8 cellular contexts compared by ENCODE assay signal in genomic region chr12:118135788-118136558, GRCh38. TPM values are rescaled to one million over a fixed set of nuclear protein-coding genes. Genes with fewer than 3 reads are reported as not detected.
DNase-seq lines count a peak whose midpoint lies in the region; ATAC-seq, FAIRE-seq and TF ChIP-seq lines count a peak whose summit lies in the region.

Gene PEBP1 (plus strand): TSS chr12:118136124. CDS start chr12:118136210, 86 bp downstream.

- peak; percentile 95 for FAIRE-seq in GM12891 (lab: Jason Lieb, UNC)

- no peaks in the 10 kb centered on the region for H3K27me3 ChIP-seq in upper lobe of right lung

- H3K4me3 Mint-ChIP-seq in T-helper 1 cell treated with Interleukin-12 subunit alpha and Interleukin-12 subunit beta and Interleukin-4 antibody, amounts not matched to agents 30 μg/mL and 1 μg/mL, for 36 hours: peak within 1 kb of the TSS; percentile 93
- H3K4me3 Mint-ChIP-seq in progenitor cell of endocrine pancreas (ENCODE audit: low read depth): peak within 1 kb of the TSS; percentile 91

- H3K36me3 Mint-ChIP-seq in T-helper 1 cell treated with Interleukin-12 subunit alpha and Interleukin-12 subunit beta and Interleukin-4 antibody, amounts not matched to agents 30 μg/mL and 1 μg/mL, for 36 hours (ENCODE audit: low read depth): peaks cover 19% of the 10 kb centered on the region
- H3K36me3 Mint-ChIP-seq in progenitor cell of endocrine pancreas (ENCODE audit: insufficient read depth): peaks cover 14% of the 10 kb centered on the region

- H3K27ac Mint-ChIP-seq in T-helper 1 cell treated with Interleukin-12 subunit alpha and Interleukin-12 subunit beta and Interleukin-4 antibody, amounts not matched to agents 30 μg/mL and 1 μg/mL, for 36 hours: peak within 1 kb of the TSS; percentile 87
- peak within 1 kb of the TSS; percentile 94 for H3K27ac Mint-ChIP-seq in progenitor cell of endocrine pancreas

- ATAC-seq in HG02798 (IDR thresholded peaks at IDR 0.05; ENCODE audit: poor library complexity, unreplicated experiment): peak; percentile 98
- ATAC-seq in left cardiac atrium: peak; percentile 99 to 100
- ATAC-seq in upper lobe of right lung: peak; percentile 100

- TF ChIP-seq POLR2A in GM12891 (IDR thresholded peaks at IDR 0.05; ENCODE audit: low read depth, low read length): peak; percentile 90

- H3K9me3 Mint-ChIP-seq in T-helper 1 cell treated with Interleukin-12 subunit alpha and Interleukin-12 subunit beta and Interleukin-4 antibody, amounts not matched to agents 30 μg/mL and 1 μg/mL, for 36 hours: no peaks in the 10 kb centered on the region
- no peaks in the 10 kb centered on the region for H3K9me3 Mint-ChIP-seq in progenitor cell of endocrine pancreas (ENCODE audit: low read depth)

- TF ChIP-seq CTCF in progenitor cell of endocrine pancreas (IDR thresholded peaks at IDR 0.05; ENCODE audit: unreplicated experiment) (no peak), upper lobe of right lung (IDR thresholded peaks at IDR 0.05) (no peak)

- intact Hi-C loops in left cardiac atrium (cut with DNase I) (no loop called here), upper lobe of right lung (cut with DNase I) (no loop called here)

- H3K27ac ChIP-seq in upper lobe of right lung: peak within 1 kb of the TSS; percentile 92

- peaks cover 24% of the 10 kb centered on the region for H3K4me1 Mint-ChIP-seq in T-helper 1 cell treated with Interleukin-12 subunit alpha and Interleukin-12 subunit beta and Interleukin-4 antibody, amounts not matched to agents 30 μg/mL and 1 μg/mL, for 36 hours (ENCODE audit: low read depth)
- H3K4me1 Mint-ChIP-seq in progenitor cell of endocrine pancreas (ENCODE audit: low read depth): peaks cover 8% of the 10 kb centered on the region

- H3K27me3 Mint-ChIP-seq in T-helper 1 cell treated with Interleukin-12 subunit alpha and Interleukin-12 subunit beta and Interleukin-4 antibody, amounts not matched to agents 30 μg/mL and 1 μg/mL, for 36 hours (ENCODE audit: low read depth): no peaks in the 10 kb centered on the region
- no peaks in the 10 kb centered on the region for H3K27me3 Mint-ChIP-seq in progenitor cell of endocrine pancreas

- peak within 1 kb of the TSS; percentile 98 for H3K4me3 ChIP-seq in upper lobe of right lung

- peaks cover 12% of the 10 kb centered on the region for H3K4me1 ChIP-seq in upper lobe of right lung

- H3K36me3 ChIP-seq in upper lobe of right lung: peaks cover 31% of the 10 kb centered on the region

- no peaks in the 10 kb centered on the region for H3K9me3 ChIP-seq in upper lobe of right lung

- DNase-seq in GM12891 (ENCODE audit: insufficient read length, low spot score): peak; percentile 96
- DNase-seq in NCI-H146 (lab: John Stamatoyannopoulos, UW): peak; percentile 93
- peak; percentile 91 for DNase-seq in amniotic stem cell (lab: John Stamatoyannopoulos, UW)
- DNase-seq in left cardiac atrium: peak; percentile 95
- peak; percentile 85 for DNase-seq in progenitor cell of endocrine pancreas (ENCODE audit: low spot score, unreplicated experiment)
- DNase-seq in upper lobe of right lung: peak; percentile 98

TF ChIP-seq in GM12891, 5 proteins besides CTCF, POLR2A, EP300 and RAD21:
- peak; percentile 94 for TF ChIP-seq POLR2AphosphoS5 (IDR thresholded peaks at IDR 0.05; ENCODE audit: low read depth, low read length)
- peak; percentile 58; the same call in 1 of the 2 replicates for TF ChIP-seq POU2F2 (IDR thresholded peaks at IDR 0.05; ENCODE audit: low read depth, low read length)
- no peak for TF ChIP-seq SPI1 (IDR thresholded peaks at IDR 0.05; ENCODE audit: low read depth, low read length)
- TF ChIP-seq PAX5 (IDR thresholded peaks at IDR 0.05; ENCODE audit: insufficient read depth, low read length, severe bottlenecking): peak; percentile 17
- peak; percentile 90 for TF ChIP-seq TAF1 (IDR thresholded peaks at IDR 0.05; ENCODE audit: low read depth, low read length)

RNA-seq across cellular contexts. Expression of gene PEBP1, which starts in this region (rescaled TPM):
- 175 TPM for polyA plus RNA-seq in GM12891 (2012; ENCODE audit: low read depth, missing spikeins)
- 100 to 1,000 TPM; 315 to 322 TPM for total RNA-seq in left cardiac atrium
- 216 and 224 TPM in 2 replicates for total RNA-seq in progenitor cell of endocrine pancreas
- 223 TPM for total RNA-seq in upper lobe of right lung

Comparison
In these comparisons a context has a peak if more than half of its experiments do, and no peak if none do; other contexts are left out.
1. Peak in every context shown above with its lines: DNase-seq, ATAC-seq, H3K4me3 ChIP-seq and H3K27ac ChIP-seq.